ENCODE assay signal across 19 cellular contexts in the genomic region with DNA sequence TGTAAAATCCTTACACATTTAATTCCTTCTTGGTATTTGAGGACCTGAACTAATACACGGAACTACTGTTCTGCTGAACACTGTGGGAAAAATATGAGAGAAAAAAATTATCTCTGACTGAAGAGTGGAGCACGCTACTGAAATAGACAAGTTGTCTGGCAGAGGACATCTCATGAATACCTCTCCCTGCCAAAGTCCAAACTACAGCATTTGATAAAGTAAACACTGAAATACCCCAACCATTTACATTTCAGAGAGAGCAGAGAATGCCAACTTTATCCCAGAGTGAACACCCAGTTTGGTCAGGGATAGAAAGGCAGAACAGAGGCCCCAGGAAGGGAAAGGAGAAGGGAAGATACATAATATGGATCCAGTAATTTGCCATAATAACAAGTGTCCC.
"Had no signal": no experiment of that assay in that cellular context is flagged by ENCODE, and none has a peak within 500 bp of the region (broad histone marks: within the 10 kb centered on the region; RNA-seq: fewer than 3 reads in every experiment).

No MANE protein-coding gene starts in this region.

- DNase-seq: Karpas-422, KG1, MG63, NCI-H1092 treated with DMSO at 0.1 percent for 48 hours, NCI-H1436, NCI-H187, NCI-H2029, NCI-H2081 treated with DMSO at 0.1 percent for 48 hours, NCI-H2171, NCI-H226, NCI-H446, NCI-H510A, NCI-H774, Right ventricle myocardium superior, RPMI8226, SIG-M5 had no signal

- H3K9me3 ChIP-seq: MG63, SJSA1 had no signal

- H3K36me3 ChIP-seq: MG63, SJSA1 had no signal

- H3K27me3 ChIP-seq: MG63, SJSA1 had no signal

- H3K4me1 ChIP-seq: SJSA1 had no signal

- H3K27ac ChIP-seq: HL-60, SJSA1, SK-N-MC had no signal

- H3K4me3 ChIP-seq: MG63, SJSA1, SK-N-MC had no signal
